ENCODE assay signal across 34 cellular contexts in the genomic region with DNA sequence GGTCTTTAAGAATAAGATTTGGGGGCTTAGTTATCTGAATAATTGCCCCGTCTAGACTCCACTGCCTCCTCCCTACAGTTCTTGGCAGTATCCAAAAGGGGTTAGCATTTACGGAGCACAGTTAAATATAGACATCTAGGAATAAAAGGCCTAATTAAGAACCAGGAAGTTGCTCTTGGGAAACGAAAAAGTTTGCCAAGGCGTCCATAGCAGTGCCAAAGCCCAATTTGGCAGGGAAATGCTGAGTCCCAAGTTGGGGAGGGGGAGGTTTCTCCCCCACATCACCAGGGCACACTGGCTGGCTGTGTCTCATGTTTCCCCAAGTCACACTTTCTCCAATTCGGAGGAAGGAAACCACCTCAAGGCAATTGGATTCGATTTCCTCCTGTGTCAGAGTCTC.
A peak's percentile ranks its signal among the peaks of the same experiment; 100 is the strongest.
DNase-seq lines count a peak whose midpoint lies in the region; ATAC-seq, FAIRE-seq and TF ChIP-seq lines count a peak whose summit lies in the region.
"Had no signal": no experiment of that assay in that cellular context is flagged by ENCODE, and none has a peak within 500 bp of the region (broad histone marks: within the 10 kb centered on the region; RNA-seq: fewer than 3 reads in every experiment).

No MANE protein-coding gene starts in this region.

- no peaks in the 10 kb centered on the region for H3K9me1 ChIP-seq in endothelial cell of umbilical vein (replicated peaks; ENCODE audit: control insufficient read depth, extremely low read depth, insufficient read depth, low read length)

- no peaks in the 10 kb centered on the region for H4K20me1 ChIP-seq in endothelial cell of umbilical vein (replicated peaks; ENCODE audit: control insufficient read depth, extremely low read depth, insufficient read depth, low read length)

- H3K9ac ChIP-seq in endothelial cell of umbilical vein (replicated peaks; ENCODE audit: extremely low read depth, insufficient read depth, low read length): no peak overlapping the region

- POLR2A ChIA-PET in MCF 10A (lab: Yijun Ruan, JAX) (interaction anchor here (0.6 to 1.2 kb wide), 2 partner anchors 17 to 151 kb away, joined by 3 read pairs; no protein-coding TSS in a partner anchor), endothelial cell of umbilical vein (lab: Charles Lee) (no interaction called here)

- dilution Hi-C loops in endothelial cell of umbilical vein (cut with MboI; ENCODE audit: extremely low pct_ligation_motif_present, low sequenced_read_pairs): no loop called here

- peak overlapping the region; percentile 75 for H2AFZ ChIP-seq in endothelial cell of umbilical vein (ENCODE audit: low read depth, low read length)

- H3K4me3 ChIP-seq in breast epithelium: no peak overlapping the region
- no peak overlapping the region for H3K4me3 ChIP-seq in endothelial cell of umbilical vein (replicated peaks in 1 of 3; ENCODE audit: insufficient read depth in 1 of 3, low read depth in 1 of 3, low read length in 3 of 3)
- no peak overlapping the region for H3K4me3 ChIP-seq in aorta (ENCODE audit: low read length in 2 of 2)
- no peak overlapping the region for H3K4me3 ChIP-seq in ovary
- H3K4me3 ChIP-seq: sigmoid colon, stomach, transverse colon had no signal

- intact Hi-C loops in breast epithelium (cut with DNase I; ENCODE audit: low total_unique reads) (no loop called here), MCF 10A (cut with micrococcal nuclease) (no loop called here), endothelial cell of umbilical vein (cut with micrococcal nuclease) (no loop called here), aorta (cut with DNase I) (no loop called here), ovary (cut with DNase I) (no loop called here)

- DNase-seq in breast epithelium (ENCODE audit: low spot score in 2 of 2): no peak
- no peak for DNase-seq in MCF 10A (ENCODE audit: unreplicated experiment)
- peak; percentile 18 for DNase-seq in endothelial cell of umbilical vein (ENCODE audit: low read depth, low spot score)
- DNase-seq in midbrain (lab: John Stamatoyannopoulos, UW): peak; percentile 59
- no peak for DNase-seq in aorta
- DNase-seq in endothelial cell (ENCODE audit: low spot score): no peak
- no peak for DNase-seq in ovary
- DNase-seq in NCI-H1436 treated with DMSO at 0.1 percent for 48 hours (lab: John Stamatoyannopoulos, UW): no peak
- DNase-seq: 8988T; activated CD4-positive, alpha-beta T cell treated with anti-CD3 and anti-CD28 coated beads for 4 hours; activated CD8-positive, alpha-beta memory T cell treated with anti-CD3 and anti-CD28 coated beads for 24 hours; activated gamma-delta T cell; activated naive CD8-positive, alpha-beta T cell treated with anti-CD3 and anti-CD28 coated beads, Interleukin-2, amount 50 U/mL, for 24 hours; activated T-cell treated with anti-CD3 and anti-CD28 coated beads, Interleukin-2, amount 50 U/mL, for 1 hour; CD8-positive, alpha-beta T cell; cortex of kidney; DMS153; GOT3; NCI-H1048; NCI-H187 treated with DMSO at 0.1 percent for 48 hours; NCI-H526 treated with DMSO at 0.1 percent for 48 hours; sigmoid colon; stimulated activated CD8-positive, alpha-beta memory T cell treated with anti-CD3 and anti-CD28 coated beads, Interleukin-4, amount 100 ng/mL, for 48 hours; stomach; T-helper 2 cell; transverse colon had no signal

- H3K27me3 ChIP-seq in breast epithelium (no peaks in the 10 kb centered on the region), endothelial cell of umbilical vein (ENCODE audit: control insufficient read depth in 2 of 2, insufficient read depth in 2 of 2, low read length in 2 of 2) (no peaks in the 10 kb centered on the region), aorta (ENCODE audit: control insufficient read depth in 1 of 2, insufficient read depth in 2 of 2, low read length in 1 of 2) (no peaks in the 10 kb centered on the region), ovary (no peaks in the 10 kb centered on the region)
- H3K27me3 ChIP-seq: sigmoid colon, stomach, transverse colon had no signal

- CTCF ChIA-PET in MCF 10A (lab: Yijun Ruan, JAX) (no interaction called here), endothelial cell of umbilical vein (lab: Charles Lee) (no interaction called here)

- ATAC-seq in aorta (ENCODE audit: low FRiP score): peak; percentile 19
- ATAC-seq: activated naive CD8-positive, alpha-beta T cell treated with anti-CD3 and anti-CD28 coated beads, Interleukin-2, amount 50 U/mL, for 24 hours; CD8-positive, alpha-beta T cell; HepG2; left lobe of liver had no signal

- H3K4me3 Mint-ChIP-seq in MCF 10A (ENCODE audit: unreplicated experiment) (no peak overlapping the region), endothelial cell (ENCODE audit: unreplicated experiment) (no peak overlapping the region)
- H3K4me3 Mint-ChIP-seq: activated naive CD8-positive, alpha-beta T cell treated with anti-CD3 and anti-CD28 coated beads, Interleukin-2, amount 50 U/mL, for 24 hours; CD8-positive, alpha-beta T cell; mesothelial cell of epicardium; nephron had no signal

- H3K4me1 Mint-ChIP-seq in MCF 10A (ENCODE audit: insufficient read depth, unreplicated experiment) (no peaks in the 10 kb centered on the region), endothelial cell (ENCODE audit: unreplicated experiment) (peaks cover 14% of the 10 kb centered on the region)
- H3K4me1 Mint-ChIP-seq: activated naive CD8-positive, alpha-beta T cell treated with anti-CD3 and anti-CD28 coated beads, Interleukin-2, amount 50 U/mL, for 24 hours had no signal

- H3K9me3 Mint-ChIP-seq in MCF 10A (ENCODE audit: unreplicated experiment): no peaks in the 10 kb centered on the region
- no peaks in the 10 kb centered on the region for H3K9me3 Mint-ChIP-seq in endothelial cell (ENCODE audit: unreplicated experiment)
- H3K9me3 Mint-ChIP-seq: CD8-positive, alpha-beta T cell had no signal

- H3K36me3 ChIP-seq in breast epithelium (no peaks in the 10 kb centered on the region), endothelial cell of umbilical vein (ENCODE audit: control insufficient read depth in 2 of 2, extremely low read depth in 1 of 2, insufficient read depth in 2 of 2, low read length in 2 of 2) (no peaks in the 10 kb centered on the region), aorta (ENCODE audit: control insufficient read depth in 1 of 2, insufficient read depth in 2 of 2, low read length in 1 of 2) (no peaks in the 10 kb centered on the region), ovary (no peaks in the 10 kb centered on the region)
- H3K36me3 ChIP-seq: sigmoid colon, stomach, transverse colon had no signal

- no peak for TF ChIP-seq EP300 in ovary (IDR thresholded peaks at IDR 0.05)

- H3K27me3 Mint-ChIP-seq in MCF 10A (ENCODE audit: insufficient read depth, unreplicated experiment): no peaks in the 10 kb centered on the region
- H3K27me3 Mint-ChIP-seq in endothelial cell (ENCODE audit: unreplicated experiment): no peaks in the 10 kb centered on the region
- H3K27me3 Mint-ChIP-seq: activated naive CD8-positive, alpha-beta T cell treated with anti-CD3 and anti-CD28 coated beads, Interleukin-2, amount 50 U/mL, for 24 hours had no signal

- H3K79me2 ChIP-seq in endothelial cell of umbilical vein (ENCODE audit: control insufficient read depth, insufficient read depth, low read length): no peaks in the 10 kb centered on the region

- H3K4me1 ChIP-seq in breast epithelium: no peaks in the 10 kb centered on the region
- H3K4me1 ChIP-seq in endothelial cell of umbilical vein (ENCODE audit: control insufficient read depth, extremely low read depth, insufficient read depth, low read length): no peaks in the 10 kb centered on the region
- H3K4me1 ChIP-seq in aorta (ENCODE audit: control insufficient read depth in 1 of 2, insufficient read depth in 2 of 2, low read length in 2 of 2): peaks cover 0 to 1% of the 10 kb centered on the region in 2 donors
- no peaks in the 10 kb centered on the region for H3K4me1 ChIP-seq in ovary (ENCODE audit: insufficient read depth)
- H3K4me1 ChIP-seq: sigmoid colon, transverse colon had no signal

- 10 to 12% methylated on average over 6 of the region's 6 CpGs for WGBS in aorta, 2 donors
- WGBS in ovary, 3 donors: 26 to 30% (median 27%) methylated on average over 6 of the region's 6 CpGs

- FAIRE-seq in endothelial cell of umbilical vein (lab: Jason Lieb, UNC): no peak
- FAIRE-seq: bronchial epithelial cell, endometrium, G401.6, HepG2 had no signal

- H3K4me2 ChIP-seq in endothelial cell of umbilical vein (ENCODE audit: insufficient read depth, low read length): no peak overlapping the region

- TF ChIP-seq POLR2A in breast epithelium (IDR thresholded peaks at IDR 0.05) (no peak), endothelial cell of umbilical vein (IDR thresholded peaks at IDR 0.05; ENCODE audit: low read depth, low read length) (no peak), ovary (IDR thresholded peaks at IDR 0.05) (no peak)

- H3K9me3 ChIP-seq in breast epithelium (no peaks in the 10 kb centered on the region), endothelial cell of umbilical vein (replicated peaks; ENCODE audit: control insufficient read depth, insufficient read depth, low read length) (no peaks in the 10 kb centered on the region), aorta (ENCODE audit: control insufficient read depth, low read length) (no peaks in the 10 kb centered on the region), ovary (no peaks in the 10 kb centered on the region)
- H3K9me3 ChIP-seq: sigmoid colon, stomach, transverse colon had no signal

- BruUV-seq in MCF 10A (replicated peaks; lab: Mats Ljungman, UMichigan): no TSS peak
- no TSS peak for BruUV-seq in endothelial cell of umbilical vein (replicated peaks; lab: Mats Ljungman, UMichigan)

- no peak for TF ChIP-seq CTCF in breast epithelium (IDR thresholded peaks at IDR 0.05)
- no peak for TF ChIP-seq CTCF in MCF 10A (IDR thresholded peaks at IDR 0.05; ENCODE audit: unreplicated experiment)
- TF ChIP-seq CTCF in endothelial cell of umbilical vein (IDR thresholded peaks at IDR 0.05; ENCODE audit: extremely low read depth in 1 of 2, insufficient read depth in 1 of 2, low read depth in 1 of 2, low read length in 2 of 2): no peak
- TF ChIP-seq CTCF in endothelial cell (IDR thresholded peaks at IDR 0.05; ENCODE audit: unreplicated experiment): no peak
- no peak for TF ChIP-seq CTCF in ovary (IDR thresholded peaks at IDR 0.05)

- H3K36me3 Mint-ChIP-seq in MCF 10A (ENCODE audit: insufficient read depth, unreplicated experiment): no peaks in the 10 kb centered on the region
- H3K36me3 Mint-ChIP-seq in endothelial cell (ENCODE audit: low read depth, unreplicated experiment): no peaks in the 10 kb centered on the region
- H3K36me3 Mint-ChIP-seq: CD8-positive, alpha-beta T cell; mesothelial cell of epicardium had no signal

- H3K27ac ChIP-seq in breast epithelium: peak overlapping the region; percentile 4 to 72
- H3K27ac ChIP-seq in endothelial cell of umbilical vein (ENCODE audit: insufficient read depth, low read depth, low read length): no peak overlapping the region
- H3K27ac ChIP-seq in aorta (ENCODE audit: low read depth in 1 of 2, low read length in 2 of 2): no peak overlapping the region
- no peak overlapping the region for H3K27ac ChIP-seq in ovary
- H3K27ac ChIP-seq: HL-60, sigmoid colon, transverse colon had no signal

- H3K27ac Mint-ChIP-seq in MCF 10A (ENCODE audit: low read depth, unreplicated experiment): no peak overlapping the region
- H3K27ac Mint-ChIP-seq in endothelial cell (ENCODE audit: unreplicated experiment): no peak overlapping the region
- H3K27ac Mint-ChIP-seq: activated naive CD8-positive, alpha-beta T cell treated with anti-CD3 and anti-CD28 coated beads, Interleukin-2, amount 50 U/mL, for 24 hours; CD8-positive, alpha-beta T cell; mesothelial cell of epicardium had no signal

Comparison
In these comparisons a context has a peak if more than half of its experiments do, and no peak if none do; other contexts are left out.
1. DNase-seq: peak in endothelial cell of umbilical vein (single experiment) and midbrain (single experiment); none in breast epithelium (0 of 2), MCF 10A (single experiment), aorta (0 of 2), endothelial cell (single experiment), ovary (0 of 5) and NCI-H1436 treated with DMSO at 0.1 percent for 48 hours (single experiment).
2. H3K27ac ChIP-seq: peak in breast epithelium (2 of 2); none in endothelial cell of umbilical vein (single experiment), aorta (0 of 2) and ovary (0 of 2).